Comparison of ENCODE assay signal across 24 cellular contexts in genomic region chrX:47992093-47992375, GRCh38. TPM values are rescaled to one million over a fixed set of nuclear protein-coding genes. Genes with fewer than 3 reads are reported as not detected.
A peak's percentile ranks its signal among the peaks of the same experiment; 100 is the strongest.
DNase-seq lines count a peak whose midpoint lies in the region; ATAC-seq and TF ChIP-seq lines count a peak whose summit lies in the region.
"Had no signal": no experiment of that assay in that cellular context is flagged by ENCODE, and none has a peak within 500 bp of the region (broad histone marks: within the 10 kb centered on the region; RNA-seq: fewer than 3 reads in every experiment).

No MANE protein-coding gene starts in this region.

- H3K36me3 ChIP-seq in IMR-90 (ENCODE audit: control insufficient read depth, insufficient read depth, low read length) = peaks cover 5% of the 10 kb centered on the region; the same call in 1 of the 2 replicates

- peak overlapping the region; percentile 67 for H3K27ac Mint-ChIP-seq in activated CD4-positive, alpha-beta T cell treated with anti-CD3 and anti-CD28 coated beads, Interleukin-2, amount 10 ng/mL, durations not matched to agents 24 days and 14 days
- peak overlapping the region; percentile 41 for H3K27ac Mint-ChIP-seq in central memory CD8-positive, alpha-beta T cell (ENCODE audit: low read depth)
- peak overlapping the region; percentile 51 to 79 for H3K27ac Mint-ChIP-seq in natural killer cell treated with Interleukin-12 subunit alpha and Interleukin-12 subunit beta and Interleukin-15 and Interleukin-18, amount 100 ng/mL, for 72 hours
- H3K27ac Mint-ChIP-seq: nephron had no signal

- H2BK120ac ChIP-seq in IMR-90 (ENCODE audit: low read depth, low read length) = no peak overlapping the region

- no peaks in the 10 kb centered on the region for H3K27me3 ChIP-seq in IMR-90 (ENCODE audit: control insufficient read depth, insufficient read depth, low read length)
- H3K27me3 ChIP-seq: SJSA1, suprapubic skin had no signal

- dilution Hi-C loops in IMR-90 (cut with HindIII; ENCODE audit: low sequenced_read_pairs, unreplicated experiment) = no loop called here

- no TSS peak for BruUV-seq in IMR-90 (replicated peaks; lab: Mats Ljungman, UMichigan)

- no peak overlapping the region for H4K5ac ChIP-seq in IMR-90 (ENCODE audit: low read depth, low read length)

- no peaks in the 10 kb centered on the region for H3K27me3 Mint-ChIP-seq in activated CD4-positive, alpha-beta T cell treated with anti-CD3 and anti-CD28 coated beads, Interleukin-2, amount 10 ng/mL, durations not matched to agents 24 days and 14 days
- no peaks in the 10 kb centered on the region for H3K27me3 Mint-ChIP-seq in central memory CD8-positive, alpha-beta T cell
- H3K27me3 Mint-ChIP-seq in natural killer cell treated with Interleukin-12 subunit alpha and Interleukin-12 subunit beta and Interleukin-15 and Interleukin-18, amount 100 ng/mL, for 72 hours = peaks cover 0 to 5% of the 10 kb centered on the region in 2 donors

- no peak overlapping the region for H3K23ac ChIP-seq in IMR-90 (ENCODE audit: low read depth, low read length)

- no peak overlapping the region for H3K27ac ChIP-seq in IMR-90 (ENCODE audit: insufficient read depth, low read length)
- H3K27ac ChIP-seq: PC-9, SJSA1, suprapubic skin had no signal

- POLR2A ChIA-PET in IMR-90 (lab: Charles Lee; ENCODE audit: unreplicated experiment) = no interaction called here

- H2BK20ac ChIP-seq in IMR-90 (ENCODE audit: low read depth, low read length) = no peak overlapping the region

- no peak overlapping the region for H2AK9ac ChIP-seq in IMR-90 (replicated peaks; ENCODE audit: low read depth, low read length, poor library complexity)

- intact Hi-C loops in activated CD4-positive, alpha-beta T cell treated with anti-CD3 and anti-CD28 coated beads, Interleukin-2, amount 10 ng/mL, durations not matched to agents 24 days and 14 days (cut with micrococcal nuclease) = loop anchor here (5.0 kb wide), 1 partner anchor 35 kb away; no protein-coding TSS in a partner anchor
- intact Hi-C loops in IMR-90 (cut with micrococcal nuclease) = no loop called here

- no peak for TF ChIP-seq POLR2A in IMR-90 (IDR thresholded peaks at IDR 0.05; ENCODE audit: low read depth, low read length)

- no peak overlapping the region for H4K8ac ChIP-seq in IMR-90 (ENCODE audit: low read depth in 2 of 2, low read length in 2 of 2)

- TF ChIP-seq CTCF in IMR-90 (conservative IDR thresholded peaks at IDR 0.05; ENCODE audit: low read depth, low read length) = no peak

- H3K18ac ChIP-seq in IMR-90 (ENCODE audit: low read depth, low read length) = no peak overlapping the region

- no peaks in the 10 kb centered on the region; the same call in 1 of the 2 replicates for H3K4me1 ChIP-seq in IMR-90 (ENCODE audit: control insufficient read depth, insufficient read depth, low read length)
- H3K4me1 ChIP-seq: SJSA1, suprapubic skin had no signal

- peak overlapping the region; percentile 40 for H2BK5ac ChIP-seq in IMR-90 (ENCODE audit: low read depth, low read length, poor library complexity, severe bottlenecking)

- H4K91ac ChIP-seq in IMR-90 (ENCODE audit: insufficient read depth, low read depth, low read length) = no peak overlapping the region

- no peak overlapping the region for H3K56ac ChIP-seq in IMR-90 (ENCODE audit: extremely low read depth, insufficient read depth, low read length)

- H4K20me1 ChIP-seq in IMR-90 (ENCODE audit: insufficient read depth, low read length) = no peaks in the 10 kb centered on the region

- H3K4ac ChIP-seq in IMR-90 (ENCODE audit: low read depth, low read length) = no peak overlapping the region

- H3K9ac ChIP-seq in IMR-90 (ENCODE audit: low read depth, low read length) = no peak overlapping the region

- peaks cover 4 to 5% of the 10 kb centered on the region in 2 experiments; a peak in 1 of 4 replicates for H3K79me1 ChIP-seq in IMR-90 (ENCODE audit: low read depth in 1 of 2, low read length in 2 of 2)

- no peak overlapping the region for H3K14ac ChIP-seq in IMR-90 (replicated peaks; ENCODE audit: low read depth, low read length)

- H3K4me3 Mint-ChIP-seq in activated CD4-positive, alpha-beta T cell treated with anti-CD3 and anti-CD28 coated beads, Interleukin-2, amount 10 ng/mL, durations not matched to agents 24 days and 14 days = no peak overlapping the region
- no peak overlapping the region for H3K4me3 Mint-ChIP-seq in central memory CD8-positive, alpha-beta T cell
- H3K4me3 Mint-ChIP-seq in natural killer cell treated with Interleukin-12 subunit alpha and Interleukin-12 subunit beta and Interleukin-15 and Interleukin-18, amount 100 ng/mL, for 72 hours = peak overlapping the region; percentile 32
- H3K4me3 Mint-ChIP-seq: nephron had no signal

- no peak overlapping the region for H2BK15ac ChIP-seq in IMR-90 (ENCODE audit: low read depth, low read length)

- 83% methylated on average over 1 of the region's 1 CpG; no CpG with 5 or more reads in 1 of the 2 experiments for WGBS in IMR-90 (ENCODE audit: extremely low coverage in 2 of 2, insufficient read length in 1 of 2), 2 experiments

- H3K36me3 Mint-ChIP-seq in activated CD4-positive, alpha-beta T cell treated with anti-CD3 and anti-CD28 coated beads, Interleukin-2, amount 10 ng/mL, durations not matched to agents 24 days and 14 days (ENCODE audit: low read depth) = peaks cover 85% of the 10 kb centered on the region
- H3K36me3 Mint-ChIP-seq in central memory CD8-positive, alpha-beta T cell (ENCODE audit: insufficient read depth) = peaks cover 13% of the 10 kb centered on the region
- H3K36me3 Mint-ChIP-seq in natural killer cell treated with Interleukin-12 subunit alpha and Interleukin-12 subunit beta and Interleukin-15 and Interleukin-18, amount 100 ng/mL, for 72 hours = peaks cover 29% of the 10 kb centered on the region

- DNase-seq in activated CD4-positive, alpha-beta T cell treated with anti-CD3 and anti-CD28 coated beads, Interleukin-2, amount 10 ng/mL, durations not matched to agents 24 days and 14 days = no peak
- DNase-seq in activated CD4-positive, alpha-beta T cell treated with anti-CD3 and anti-CD28 coated beads, Interleukin-2, amount 50 U/mL, for 48 hours = no peak
- no peak for DNase-seq in IMR-90
- no peak for DNase-seq in central memory CD8-positive, alpha-beta T cell (ENCODE audit: low spot score in 2 of 2)
- DNase-seq in natural killer cell treated with Interleukin-12 subunit alpha and Interleukin-12 subunit beta and Interleukin-15 and Interleukin-18, amount 100 ng/mL, for 72 hours (ENCODE audit: low spot score) = no peak
- no peak for DNase-seq in HuH-7 (ENCODE audit: low spot score)
- DNase-seq in DMS79 treated with DMSO at 0.1 percent for 48 hours (lab: John Stamatoyannopoulos, UW) = no peak
- DNase-seq: effector memory CD4-positive, alpha-beta T cell; mesenchymal stem cell; NCI-H1436; NCI-H774; PC-9; small intestine; stimulated activated CD4-positive, alpha-beta T cell treated with anti-CD3 and anti-CD28 coated beads, Interleukin-4, amount 100 ng/mL, for 24 hours; T1000 had no signal

- ATAC-seq in IMR-90 (ENCODE audit: low read depth) = no peak
- no peak for ATAC-seq in central memory CD8-positive, alpha-beta T cell (replicated peaks; ENCODE audit: extremely low read depth, poor library complexity, severe bottlenecking)
- ATAC-seq in natural killer cell treated with Interleukin-12 subunit alpha and Interleukin-12 subunit beta and Interleukin-15 and Interleukin-18, amount 100 ng/mL, for 72 hours = no peak
- ATAC-seq in GM21390 (IDR thresholded peaks at IDR 0.05; ENCODE audit: unreplicated experiment) = no peak

- TF ChIP-seq RAD21 in IMR-90 (IDR thresholded peaks at IDR 0.05; ENCODE audit: low read length) = no peak

- H3K9me3 ChIP-seq in IMR-90 (ENCODE audit: control insufficient read depth, insufficient read depth, low read length) = peaks cover 10% of the 10 kb centered on the region
- H3K9me3 ChIP-seq: SJSA1, suprapubic skin had no signal

- no peak overlapping the region for H3K4me3 ChIP-seq in IMR-90 (ENCODE audit: insufficient read depth, low read depth, low read length)
- H3K4me3 ChIP-seq: PC-9, SJSA1, suprapubic skin had no signal

- H3K4me2 ChIP-seq in IMR-90 (ENCODE audit: low read depth, low read length) = no peak overlapping the region
- H3K4me2 ChIP-seq: PC-9 had no signal

- CTCF ChIA-PET in IMR-90 (lab: Yijun Ruan, JAX) = no interaction called here

- peaks cover 11% of the 10 kb centered on the region for H3K9me3 Mint-ChIP-seq in activated CD4-positive, alpha-beta T cell treated with anti-CD3 and anti-CD28 coated beads, Interleukin-2, amount 10 ng/mL, durations not matched to agents 24 days and 14 days
- H3K9me3 Mint-ChIP-seq in central memory CD8-positive, alpha-beta T cell = no peaks in the 10 kb centered on the region
- no peaks in the 10 kb centered on the region for H3K9me3 Mint-ChIP-seq in natural killer cell treated with Interleukin-12 subunit alpha and Interleukin-12 subunit beta and Interleukin-15 and Interleukin-18, amount 100 ng/mL, for 72 hours

- in situ Hi-C loops in IMR-90 (cut with MboI; ENCODE audit: low sequenced_read_pairs) = no loop called here

- no peak overlapping the region for H2AFZ ChIP-seq in IMR-90 (replicated peaks; ENCODE audit: low read length, poor library complexity)
- H2AFZ ChIP-seq: PC-9 had no signal

- no peaks in the 10 kb centered on the region for H3K9me1 ChIP-seq in IMR-90 (ENCODE audit: insufficient read depth, low read length)

- H3K4me1 Mint-ChIP-seq in activated CD4-positive, alpha-beta T cell treated with anti-CD3 and anti-CD28 coated beads, Interleukin-2, amount 10 ng/mL, durations not matched to agents 24 days and 14 days = peaks cover 17% of the 10 kb centered on the region
- H3K4me1 Mint-ChIP-seq in central memory CD8-positive, alpha-beta T cell = peaks cover 39% of the 10 kb centered on the region
- H3K4me1 Mint-ChIP-seq in natural killer cell treated with Interleukin-12 subunit alpha and Interleukin-12 subunit beta and Interleukin-15 and Interleukin-18, amount 100 ng/mL, for 72 hours (ENCODE audit: low read depth in 2 of 2) = peaks cover 18 to 35% of the 10 kb centered on the region in 2 donors
- H3K4me1 Mint-ChIP-seq: nephron had no signal

- H2AK5ac ChIP-seq in IMR-90 (ENCODE audit: low read depth, low read length) = no peak overlapping the region

RNA-seq across cellular contexts. Expression of gene ZNF182, which starts 11.8 kb away (rescaled TPM):
- 5.6 and 5.7 TPM in 2 replicates for total RNA-seq in activated CD4-positive, alpha-beta T cell treated with anti-CD3 and anti-CD28 coated beads, Interleukin-2, amount 10 ng/mL, durations not matched to agents 24 days and 14 days
- 3.0 and 3.3 TPM in 2 replicates for total RNA-seq in IMR-90 (2012; rRNA removed)
- polyA plus RNA-seq in IMR-90 (2012; rRNA removed) = 1.3 and 1.7 TPM in 2 replicates
- 0.30 and 0.38 TPM in 2 replicates for polyA plus RNA-seq in IMR-90 (2012; cell fraction: cytosol; rRNA removed)
- 0.51 and 5.2 TPM in 2 replicates for polyA plus RNA-seq in IMR-90 (2012; cell fraction: nucleus; rRNA removed; ENCODE audit: low replicate concordance)
- 1 to 10 TPM; 6.9 to 7.0 TPM for total RNA-seq in natural killer cell treated with Interleukin-12 subunit alpha and Interleukin-12 subunit beta and Interleukin-15 and Interleukin-18, amount 100 ng/mL, for 72 hours

RNA-seq across cellular contexts. Expression of gene SPACA5, which starts 14.8 kb away (rescaled TPM):
- not detected in 2 replicates for total RNA-seq in activated CD4-positive, alpha-beta T cell treated with anti-CD3 and anti-CD28 coated beads, Interleukin-2, amount 10 ng/mL, durations not matched to agents 24 days and 14 days
- total RNA-seq in IMR-90 (2012; rRNA removed) = not detected in 2 replicates
- polyA plus RNA-seq in IMR-90 (2012; rRNA removed) = not detected in 2 replicates
- polyA plus RNA-seq in IMR-90 (2012; cell fraction: cytosol; rRNA removed) = not detected in 2 replicates
- not detected in 2 replicates for polyA plus RNA-seq in IMR-90 (2012; cell fraction: nucleus; rRNA removed; ENCODE audit: low replicate concordance)
- not detected for total RNA-seq in natural killer cell treated with Interleukin-12 subunit alpha and Interleukin-12 subunit beta and Interleukin-15 and Interleukin-18, amount 100 ng/mL, for 72 hours
- total RNA-seq: A172, cardiac septum, fibroblast of lung, HT-29, PC-9, posterior vena cava, SJSA1, suprapubic skin had no signal
- polyA plus RNA-seq: fibroblast of lung, small intestine had no signal
